ENCODE assay signal across 8 cellular contexts in genomic region chr10:29646238-29646902, GRCh38. TPM values are rescaled to one million over a fixed set of nuclear protein-coding genes. Genes with fewer than 3 reads are reported as not detected.
A peak's percentile ranks its signal among the peaks of the same experiment; 100 is the strongest.
DNase-seq lines count a peak whose midpoint lies in the region; ATAC-seq and TF ChIP-seq lines count a peak whose summit lies in the region.

No MANE protein-coding gene starts in this region.

- TF ChIP-seq CTCF in right atrium auricular region (IDR thresholded peaks at IDR 0.05): no peak
- no peak for TF ChIP-seq CTCF in tibial artery (IDR thresholded peaks at IDR 0.05)

- H3K27me3 ChIP-seq in ACC112 (ENCODE audit: insufficient read depth, low read length) (no peaks in the 10 kb centered on the region), HUES6 (ENCODE audit: control insufficient read depth, insufficient read depth, low read length) (no peaks in the 10 kb centered on the region), right atrium auricular region (no peaks in the 10 kb centered on the region), tibial artery (no peaks in the 10 kb centered on the region)

- H3K27me3 Mint-ChIP-seq in activated T-cell treated with anti-CD3 and anti-CD28 coated beads, Interleukin-2, amount 50 U/mL, for 72 hours (ENCODE audit: low read depth): no peaks in the 10 kb centered on the region

- intact Hi-C loops in tibial artery (cut with DNase I; ENCODE audit: low total_unique reads): no loop called here

- H3K79me2 ChIP-seq in ACC112 (ENCODE audit: control insufficient read depth, insufficient read depth, low read length, unreplicated experiment): peaks cover 25% of the 10 kb centered on the region

- H3K4me1 ChIP-seq in ACC112 (ENCODE audit: control insufficient read depth, insufficient read depth, low read length, unreplicated experiment) (peaks cover 77% of the 10 kb centered on the region), HUES6 (ENCODE audit: control insufficient read depth, insufficient read depth, low read length) (peaks cover 22% of the 10 kb centered on the region; the same call in 1 of the 2 replicates), right atrium auricular region (peaks cover 0 to 54% of the 10 kb centered on the region in 2 donors), tibial artery (peaks cover 0 to 98% (median 64%) of the 10 kb centered on the region in 4 donors)

- peak overlapping the region; percentile 87 for H3K27ac ChIP-seq in ACC112 (ENCODE audit: low read depth, low read length)
- H3K27ac ChIP-seq in HUES6 (ENCODE audit: low read depth, low read length): peak overlapping the region; percentile 53; the same call in 1 of the 2 replicates
- peak overlapping the region; percentile 80 to 85 for H3K27ac ChIP-seq in right atrium auricular region
- peak overlapping the region; percentile 77 to 86 for H3K27ac ChIP-seq in tibial artery

- TF ChIP-seq POLR2A in erythroblast (IDR thresholded peaks at IDR 0.05; ENCODE audit: low read length): no peak

- H3K9me3 ChIP-seq in HUES6 (ENCODE audit: control insufficient read depth, insufficient read depth, low read depth, low read length) (no peaks in the 10 kb centered on the region; the same call in 1 of the 2 replicates), right atrium auricular region (peaks cover 0 to 6% of the 10 kb centered on the region in 2 donors), tibial artery (no peaks in the 10 kb centered on the region)

- peaks cover 38% of the 10 kb centered on the region for H3K4me1 Mint-ChIP-seq in activated T-cell treated with anti-CD3 and anti-CD28 coated beads, Interleukin-2, amount 50 U/mL, for 72 hours (ENCODE audit: low read depth)

- peak overlapping the region; percentile 16 for H3K27ac Mint-ChIP-seq in activated T-cell treated with anti-CD3 and anti-CD28 coated beads, Interleukin-2, amount 50 U/mL, for 72 hours

- no peak overlapping the region for H3K9ac ChIP-seq in HUES6 (ENCODE audit: low read length)

- peaks cover 0 to under 1% of the 10 kb centered on the region in 2 donors for H3K36me3 Mint-ChIP-seq in activated T-cell treated with anti-CD3 and anti-CD28 coated beads, Interleukin-2, amount 50 U/mL, for 72 hours (ENCODE audit: insufficient read depth in 2 of 2)

- peak; percentile 8 to 28 for DNase-seq in activated T-cell treated with anti-CD3 and anti-CD28 coated beads, Interleukin-2, amount 50 U/mL, for 72 hours
- DNase-seq in right atrium auricular region (ENCODE audit: low spot score): no peak
- DNase-seq in tibial artery: peak in 1 of 2 donors; percentile 74
- DNase-seq in erythroblast (lab: John Stamatoyannopoulos, UW): no peak
- DNase-seq in activated gamma-delta T cell (lab: John Stamatoyannopoulos, UW): no peak

- peak; percentile 80 to 85 for ATAC-seq in activated T-cell treated with anti-CD3 and anti-CD28 coated beads, Interleukin-2, amount 50 U/mL, for 72 hours (replicated peaks in 1 of 2)
- ATAC-seq in HG03354 (IDR thresholded peaks at IDR 0.05; ENCODE audit: poor library complexity, severe bottlenecking, unreplicated experiment): no peak

- H3K9me3 Mint-ChIP-seq in activated T-cell treated with anti-CD3 and anti-CD28 coated beads, Interleukin-2, amount 50 U/mL, for 72 hours: no peaks in the 10 kb centered on the region

- no peak overlapping the region for H2AFZ ChIP-seq in ACC112 (ENCODE audit: low read length, unreplicated experiment)

- H3K36me3 ChIP-seq in ACC112 (ENCODE audit: insufficient read depth, low read length): peaks cover 6% of the 10 kb centered on the region; the same call in 1 of the 2 replicates
- H3K36me3 ChIP-seq in HUES6 (ENCODE audit: control insufficient read depth, insufficient read depth, low read length): no peaks in the 10 kb centered on the region
- no peaks in the 10 kb centered on the region for H3K36me3 ChIP-seq in right atrium auricular region
- H3K36me3 ChIP-seq in tibial artery: peaks cover 0 to 5% (median 0%) of the 10 kb centered on the region in 3 donors

- H3K4me3 ChIP-seq in ACC112 (ENCODE audit: low read depth, low read length) (peak overlapping the region; percentile 65), HUES6 (ENCODE audit: low read depth, low read length) (no peak overlapping the region), right atrium auricular region (no peak overlapping the region), tibial artery (peak overlapping the region in 1 of 2 donors; percentile 7)

- peak overlapping the region; percentile 73 to 74 for H3K4me3 Mint-ChIP-seq in activated T-cell treated with anti-CD3 and anti-CD28 coated beads, Interleukin-2, amount 50 U/mL, for 72 hours

RNA-seq across cellular contexts. Expression of gene SVIL, which starts 11.6 kb away (rescaled TPM):
- 10 to 100 TPM; 12.2 to 14.2 TPM for total RNA-seq in activated T-cell treated with anti-CD3 and anti-CD28 coated beads, Interleukin-2, amount 50 U/mL, for 72 hours
- 100 to 1,000 TPM; 260 to 340 TPM for total RNA-seq in right atrium auricular region

Comparison
In these comparisons a context has a peak if more than half of its experiments do, and no peak if none do; other contexts are left out.
1. DNase-seq: peak in activated T-cell treated with anti-CD3 and anti-CD28 coated beads, Interleukin-2, amount 50 U/mL, for 72 hours (2 of 2); none in right atrium auricular region (single experiment), erythroblast (0 of 2) and activated gamma-delta T cell (single experiment).
2. RNA of gene SVIL, which starts 11.6 kb away (total RNA-seq): 260 to 340 TPM in right atrium auricular region; 12.2 to 14.2 TPM in activated T-cell treated with anti-CD3 and anti-CD28 coated beads, Interleukin-2, amount 50 U/mL, for 72 hours; every median in the first group is over 10 times any median in the second.
3. Peak in every context shown above with its lines, with median percentiles within 50 percentile points of each other: H3K27ac ChIP-seq.